14 cellular contexts compared by ENCODE assay signal in genomic region chr3:123792473-123793201, GRCh38.
A peak's percentile ranks its signal among the peaks of the same experiment; 100 is the strongest.
DNase-seq lines count a peak whose midpoint lies in the region; ATAC-seq and TF ChIP-seq lines count a peak whose summit lies in the region.
"Had no signal": no experiment of that assay in that cellular context is flagged by ENCODE, and none has a peak within 500 bp of the region (broad histone marks: within the 10 kb centered on the region; RNA-seq: fewer than 3 reads in every experiment).

No MANE protein-coding gene starts in this region.

- H3K4me1 ChIP-seq in PC-3 (ENCODE audit: insufficient read depth, low read length) (peaks cover 38% of the 10 kb centered on the region), fibroblast of lung (ENCODE audit: control insufficient read depth, extremely low read depth, insufficient read depth, low read length) (peaks cover 12% of the 10 kb centered on the region), osteoblast (ENCODE audit: insufficient read depth, low read length) (peaks cover 48% of the 10 kb centered on the region)

- H2AFZ ChIP-seq in PC-3 (ENCODE audit: low read length) (no peak overlapping the region), fibroblast of lung (ENCODE audit: low read length) (no peak overlapping the region), osteoblast (ENCODE audit: low read length) (no peak overlapping the region)

- peak overlapping the region; percentile 60 for H3K27ac ChIP-seq in PC-3 (ENCODE audit: low read length)
- no peak overlapping the region for H3K27ac ChIP-seq in fibroblast of lung (ENCODE audit: insufficient read depth, low read length)
- H3K27ac ChIP-seq in osteoblast (ENCODE audit: low read depth, low read length), result peak overlapping the region; percentile 46
- H3K27ac ChIP-seq: VCaP had no signal

- POLR2A ChIA-PET in PC-3 (lab: Charles Lee; ENCODE audit: unreplicated experiment), result interaction anchor here (0.6 kb wide), 1 partner anchor 381 kb away, joined by 6 read pairs; no protein-coding TSS in a partner anchor

- CTCF ChIA-PET in PC-3 (lab: Charles Lee), result no interaction called here

- H3K4me2 ChIP-seq in PC-3 (ENCODE audit: low read length) (peak overlapping the region; percentile 38), fibroblast of lung (ENCODE audit: extremely low read depth, insufficient read depth, low read length) (no peak overlapping the region), osteoblast (ENCODE audit: insufficient read depth, low read length) (peak overlapping the region; percentile 9)

- BruUV-seq in PC-3 (replicated peaks; lab: Mats Ljungman, UMichigan), result no TSS peak

- peaks cover 15% of the 10 kb centered on the region for H3K9me3 ChIP-seq in PC-3 (ENCODE audit: low read length)
- no peaks in the 10 kb centered on the region for H3K9me3 ChIP-seq in fibroblast of lung (ENCODE audit: control insufficient read depth, insufficient read depth, low read depth, low read length)
- H3K9me3 ChIP-seq in osteoblast (ENCODE audit: low read depth, low read length), result no peaks in the 10 kb centered on the region

- no peaks in the 10 kb centered on the region for H3K27me3 ChIP-seq in PC-3 (ENCODE audit: low read length)
- H3K27me3 ChIP-seq in fibroblast of lung (ENCODE audit: control insufficient read depth, insufficient read depth, low read length), result no peaks in the 10 kb centered on the region
- H3K27me3 ChIP-seq in osteoblast (ENCODE audit: insufficient read depth, low read length), result no peaks in the 10 kb centered on the region

- H3K36me3 ChIP-seq in PC-3 (ENCODE audit: low read depth, low read length), result peaks cover 9% of the 10 kb centered on the region; the same call in 1 of the 2 replicates
- peaks cover 12% of the 10 kb centered on the region for H3K36me3 ChIP-seq in fibroblast of lung (ENCODE audit: control insufficient read depth, insufficient read depth, low read length)
- H3K36me3 ChIP-seq in osteoblast (ENCODE audit: insufficient read depth, low read length), result peaks cover 43% of the 10 kb centered on the region

- TF ChIP-seq CTCF in PC-3 (conservative IDR thresholded peaks at IDR 0.05; ENCODE audit: low read depth, low read length) (no peak), fibroblast of lung (conservative IDR thresholded peaks at IDR 0.05 in 1 of 2, IDR thresholded peaks at IDR 0.05 in 1 of 2; ENCODE audit: low read depth in 1 of 2, low read length in 2 of 2) (no peak), osteoblast (IDR thresholded peaks at IDR 0.05; ENCODE audit: extremely low read depth, low read depth, low read length) (no peak)

- DNase-seq in Daoy (ENCODE audit: low read depth) (peak; percentile 50), PC-3 (peak; percentile 81), fibroblast of lung (ENCODE audit: low read depth in 2 of 2) (peak; percentile 35 to 69), osteoblast (ENCODE audit: insufficient read length, low spot score, missing footprints) (peak; percentile 53), amniotic stem cell (lab: John Stamatoyannopoulos, UW) (no peak), NCI-H2171 (lab: John Stamatoyannopoulos, UW) (no peak), UCSD-AML1 (lab: John Stamatoyannopoulos, UW; ENCODE audit: unreplicated experiment) (no peak)
- DNase-seq: activated CD8-positive, alpha-beta T cell treated with anti-CD3 and anti-CD28 coated beads for 36 hours; CD8-positive, alpha-beta memory T cell; effector CD4-positive, alpha-beta T cell; GF-D8 had no signal

- H3F3A ChIP-seq in PC-3 (ENCODE audit: low read length, unreplicated experiment), result no peaks in the 10 kb centered on the region

- H4K20me1 ChIP-seq in PC-3 (ENCODE audit: low read length) (no peaks in the 10 kb centered on the region), fibroblast of lung (ENCODE audit: control insufficient read depth, extremely low read depth, insufficient read depth, low read length) (no peaks in the 10 kb centered on the region), osteoblast (ENCODE audit: insufficient read depth, low read length) (no peaks in the 10 kb centered on the region)

- H3K79me2 ChIP-seq in PC-3 (ENCODE audit: low read length), result no peaks in the 10 kb centered on the region
- peaks cover 3% of the 10 kb centered on the region for H3K79me2 ChIP-seq in fibroblast of lung (ENCODE audit: control insufficient read depth, insufficient read depth, low read length)
- peaks cover 10% of the 10 kb centered on the region for H3K79me2 ChIP-seq in osteoblast (ENCODE audit: insufficient read depth, low read length)

- intact Hi-C loops in PC-3 (cut with micrococcal nuclease), result loop anchor here (5.0 kb wide), 1 partner anchor 40 kb away; no protein-coding TSS in a partner anchor

- H3K9me2 ChIP-seq in PC-3 (replicated peaks; ENCODE audit: low read length), result no peaks in the 10 kb centered on the region

- H3K9ac ChIP-seq in PC-3 (ENCODE audit: low read length) (no peak overlapping the region; the same call in 1 of the 2 replicates), fibroblast of lung (ENCODE audit: insufficient read depth, low read length) (no peak overlapping the region)

- H3K4me3 ChIP-seq in PC-3 (ENCODE audit: low read length) (0 out of 2 replicates have a peak overlapping the region, but pooled peaks have one; percentile 1), fibroblast of lung (replicated peaks in 1 of 4; ENCODE audit: control extremely low read depth in 1 of 4, insufficient read depth in 1 of 4, low read depth in 3 of 4, low read length in 4 of 4) (no peak overlapping the region), osteoblast (ENCODE audit: insufficient read depth, low read length) (no peak overlapping the region)

- ATAC-seq in PC-3 (peak; percentile 88), GM18858 (IDR thresholded peaks at IDR 0.05; ENCODE audit: unreplicated experiment) (no peak)
- ATAC-seq: activated CD8-positive, alpha-beta T cell treated with anti-CD3 and anti-CD28 coated beads for 36 hours; naive thymus-derived CD8-positive, alpha-beta T cell had no signal

Comparison
In these comparisons a context has a peak if more than half of its experiments do, and no peak if none do; other contexts are left out.
1. DNase-seq: peak in Daoy (single experiment), PC-3 (single experiment), fibroblast of lung (2 of 2) and osteoblast (single experiment); none in amniotic stem cell (single experiment), NCI-H2171 (single experiment) and UCSD-AML1 (single experiment).